ENCODE assay signal across 34 cellular contexts in the genomic region with DNA sequence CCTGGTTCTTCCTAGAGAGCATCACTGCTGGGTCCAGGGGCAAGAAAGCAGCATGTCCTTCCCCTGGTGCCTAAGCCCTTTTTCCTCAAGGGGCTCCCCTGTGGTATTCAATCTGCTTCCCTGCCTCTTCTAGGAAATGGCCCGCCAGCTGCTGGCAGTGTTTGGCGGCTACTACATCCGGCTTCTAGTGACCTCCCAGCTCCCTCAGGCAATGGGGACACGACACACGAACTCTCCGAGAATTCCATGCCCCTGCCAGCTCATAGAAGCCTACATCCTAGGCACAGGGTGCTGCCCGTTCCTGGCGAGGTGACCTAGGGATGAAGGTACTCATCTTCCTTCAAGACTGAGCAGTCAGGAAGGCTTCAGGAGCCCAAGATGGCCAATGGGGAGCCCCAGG. TPM values are rescaled to one million over a fixed set of nuclear protein-coding genes. Genes with fewer than 3 reads are reported as not detected.
"Had no signal": no experiment of that assay in that cellular context is flagged by ENCODE, and none has a peak within 500 bp of the region (broad histone marks: within the 10 kb centered on the region; RNA-seq: fewer than 3 reads in every experiment).

No MANE protein-coding gene starts in this region.

- FAIRE-seq: islet of Langerhans, urothelium cell line had no signal

- H2AFZ ChIP-seq: parathyroid adenoma had no signal

- DNase-seq: hypothalamus; immature natural killer cell; left ventricle myocardium inferior; occipital lobe; stimulated activated CD4-positive, alpha-beta T cell treated with anti-CD3 and anti-CD28 coated beads, Interleukin-1b, Interleukin-23, amount 100 ng/mL, for 48 hours; stimulated activated CD4-positive, alpha-beta T cell treated with anti-CD3 and anti-CD28 coated beads, Interleukin-2, amount 100 ng/mL, for 48 hours; stimulated activated CD4-positive, alpha-beta T cell treated with anti-CD3 and anti-CD28 coated beads, Interleukin-4, amount 100 ng/mL, for 4 hours; stimulated activated CD8-positive, alpha-beta memory T cell treated with anti-CD3 and anti-CD28 coated beads, Interleukin-4, amount 100 ng/mL, for 48 hours; stimulated activated naive CD4-positive, alpha-beta T cell treated with Interleukin-2 at 50 U/mL for 16 hours; tibial artery; trophoblast cell; upper lobe of right lung had no signal

- H3K27me3 ChIP-seq: neutrophil, right atrium auricular region, right lobe of liver, suprapubic skin, tibial artery, upper lobe of right lung had no signal

- ATAC-seq: naive thymus-derived CD8-positive, alpha-beta T cell; right lobe of liver; stimulated activated memory B cell treated with anti-CD40 and anti-IgM and Interleukin-4, amounts not matched to agents 10 μg/mL and 1 μg/mL and 100 μg/mL, for 72 hours; upper lobe of right lung had no signal

- H3K4me3 ChIP-seq: left ventricle myocardium inferior, lung, right atrium auricular region, right lobe of liver, smooth muscle cell, suprapubic skin, thoracic aorta, tibial artery, upper lobe of right lung had no signal

- H3K9me3 ChIP-seq: neutrophil, right lobe of liver, suprapubic skin, thoracic aorta, tibial artery, upper lobe of right lung had no signal

- H3K27ac ChIP-seq: left ventricle myocardium inferior, neutrophil, parathyroid adenoma, right atrium auricular region, right lobe of liver, suprapubic skin, thoracic aorta, tibial artery, upper lobe of right lung had no signal

- H3K9ac ChIP-seq: parathyroid adenoma had no signal

- H3K36me3 ChIP-seq: neutrophil, right atrium auricular region had no signal

- H3K4me1 ChIP-seq: left ventricle myocardium inferior, parathyroid adenoma, right atrium auricular region, right lobe of liver, suprapubic skin, tibial artery, upper lobe of right lung had no signal

- H3K4me2 ChIP-seq: smooth muscle cell had no signal

- H3K79me2 ChIP-seq: parathyroid adenoma had no signal

RNA-seq across cellular contexts. Expression of a gene that starts 14.6 kb away (rescaled TPM):
- total RNA-seq: kidney epithelial cell; left ventricle myocardium inferior; lower leg skin; lung; mucosa of gallbladder; naive thymus-derived CD8-positive, alpha-beta T cell; neural crest cell; occipital lobe; osteocyte; progenitor cell of endocrine pancreas; pulmonary artery endothelial cell; renal cortical epithelial cell; right atrium auricular region; right lobe of liver; skeletal muscle tissue; smooth muscle cell; subcutaneous adipose tissue; suprapubic skin; thoracic aorta; upper lobe of right lung had no signal
- polyA plus RNA-seq: immature natural killer cell; lung; naive thymus-derived CD8-positive, alpha-beta T cell; smooth muscle cell had no signal

RNA-seq across cellular contexts. Expression of a gene that starts 39.0 kb away (rescaled TPM):
- total RNA-seq: kidney epithelial cell; left ventricle myocardium inferior; lower leg skin; lung; mucosa of gallbladder; naive thymus-derived CD8-positive, alpha-beta T cell; neural crest cell; occipital lobe; osteocyte; progenitor cell of endocrine pancreas; pulmonary artery endothelial cell; renal cortical epithelial cell; right atrium auricular region; right lobe of liver; skeletal muscle tissue; smooth muscle cell; subcutaneous adipose tissue; suprapubic skin; thoracic aorta; upper lobe of right lung had no signal
- polyA plus RNA-seq: immature natural killer cell; lung; naive thymus-derived CD8-positive, alpha-beta T cell; smooth muscle cell had no signal
